Comparison of ENCODE assay signal across 9 cellular contexts in genomic region chr1:200029035-200029623, GRCh38. TPM values are rescaled to one million over a fixed set of nuclear protein-coding genes. Genes with fewer than 3 reads are reported as not detected.
DNase-seq lines count a peak whose midpoint lies in the region; ATAC-seq, FAIRE-seq and TF ChIP-seq lines count a peak whose summit lies in the region.
"Had no signal": no experiment of that assay in that cellular context is flagged by ENCODE, and none has a peak within 500 bp of the region (broad histone marks: within the 10 kb centered on the region; RNA-seq: fewer than 3 reads in every experiment).

No MANE protein-coding gene starts in this region.

- DNase-seq in AG10803 (ENCODE audit: low read depth): no peak
- DNase-seq in H54 (ENCODE audit: insufficient read length, low spot score): peak; percentile 72
- DNase-seq in PC-3: peak; percentile 94
- DNase-seq in memory B cell (ENCODE audit: low spot score in 2 of 2): peak in 1 of 2 donors; percentile 14
- DNase-seq in aorta: peak in 1 of 2 donors; percentile 46
- DNase-seq in stimulated activated CD4-positive, alpha-beta T cell treated with anti-CD3 and anti-CD28 coated beads, Interleukin-12 subunit alpha, Interleukin-12 subunit beta, amount 100 ng/mL, for 4 hours: no peak

- no peaks in the 10 kb centered on the region for H3F3A ChIP-seq in PC-3 (ENCODE audit: low read length, unreplicated experiment)

- H3K4me3 ChIP-seq in AG10803 (ENCODE audit: low read length) (peak overlapping the region; percentile 62), PC-3 (ENCODE audit: low read length) (peak overlapping the region; percentile 65), aorta (ENCODE audit: low read length in 2 of 2) (peak overlapping the region in 1 of 2 donors; percentile 40)

- WGBS in aorta, 2 donors: 1% methylated on average over 55 of the region's 55 CpGs

- no peaks in the 10 kb centered on the region for H4K20me1 ChIP-seq in PC-3 (ENCODE audit: low read length)

- peaks cover 12% of the 10 kb centered on the region for H3K4me1 ChIP-seq in PC-3 (ENCODE audit: insufficient read depth, low read length)
- no peaks in the 10 kb centered on the region for H3K4me1 ChIP-seq in aorta (ENCODE audit: control insufficient read depth in 1 of 2, insufficient read depth in 2 of 2, low read length in 2 of 2)

- no TSS peak for BruUV-seq in PC-3 (replicated peaks; lab: Mats Ljungman, UMichigan)

- H3K4me2 ChIP-seq in PC-3 (ENCODE audit: low read length): peak overlapping the region; percentile 82

- peak overlapping the region; percentile 89 for H2AFZ ChIP-seq in PC-3 (ENCODE audit: low read length)

- H3K27ac ChIP-seq in PC-3 (ENCODE audit: low read length): no peak overlapping the region
- H3K27ac ChIP-seq in aorta (ENCODE audit: low read depth in 1 of 2, low read length in 2 of 2): no peak overlapping the region

- CTCF ChIA-PET in PC-3 (lab: Charles Lee): interaction anchor here (0.6 to 0.9 kb wide), 4 partner anchors 35 to 274 kb away, joined by 3 to 4 read pairs (median 4); no protein-coding TSS in a partner anchor

- no peaks in the 10 kb centered on the region for H3K36me3 Mint-ChIP-seq in dendritic cell treated with granulocyte-macrophage colony-stimulating factor and Interleukin-4, amounts not matched to agents 40 ng/mL and 50 ng/mL, for 4 days (ENCODE audit: low read depth)
- no peaks in the 10 kb centered on the region for H3K36me3 Mint-ChIP-seq in memory B cell

- no peak overlapping the region for H3K27ac Mint-ChIP-seq in dendritic cell treated with granulocyte-macrophage colony-stimulating factor and Interleukin-4, amounts not matched to agents 40 ng/mL and 50 ng/mL, for 4 days
- no peak overlapping the region for H3K27ac Mint-ChIP-seq in memory B cell

- no peaks in the 10 kb centered on the region for H3K36me3 ChIP-seq in PC-3 (ENCODE audit: low read depth, low read length)
- H3K36me3 ChIP-seq in aorta (ENCODE audit: control insufficient read depth in 1 of 2, insufficient read depth in 2 of 2, low read length in 1 of 2): no peaks in the 10 kb centered on the region

- H3K79me2 ChIP-seq in PC-3 (ENCODE audit: low read length): no peaks in the 10 kb centered on the region

- H3K27me3 ChIP-seq in PC-3 (ENCODE audit: low read length) (peaks cover 50% of the 10 kb centered on the region), aorta (ENCODE audit: control insufficient read depth in 1 of 2, insufficient read depth in 2 of 2, low read length in 1 of 2) (peaks cover 0 to 3% of the 10 kb centered on the region in 2 donors)

- POLR2A ChIA-PET in PC-3 (lab: Charles Lee; ENCODE audit: unreplicated experiment): interaction anchor here (0.7 kb wide), 2 partner anchors 10 to 46 kb away, joined by 3 to 5 read pairs; no protein-coding TSS in a partner anchor

- ATAC-seq in PC-3: peak; percentile 90
- peak; percentile 69 for ATAC-seq in memory B cell (ENCODE audit: low read depth)
- peak; percentile 41 for ATAC-seq in aorta (ENCODE audit: low FRiP score)
- ATAC-seq in HG02642 (IDR thresholded peaks at IDR 0.05; ENCODE audit: poor library complexity, unreplicated experiment): no peak

- FAIRE-seq in H54 (lab: Jason Lieb, UNC): no peak

- TF ChIP-seq CTCF in AG10803 (conservative IDR thresholded peaks at IDR 0.05; ENCODE audit: low read length) (no peak), PC-3 (conservative IDR thresholded peaks at IDR 0.05; ENCODE audit: low read depth, low read length) (no peak)

- no peaks in the 10 kb centered on the region for H3K4me1 Mint-ChIP-seq in dendritic cell treated with granulocyte-macrophage colony-stimulating factor and Interleukin-4, amounts not matched to agents 40 ng/mL and 50 ng/mL, for 4 days (ENCODE audit: low read depth)
- peaks cover 5% of the 10 kb centered on the region for H3K4me1 Mint-ChIP-seq in memory B cell

- TF ChIP-seq POLR2A in H54 (IDR thresholded peaks at IDR 0.05; ENCODE audit: low read depth, low read length): no peak

- peaks cover 67% of the 10 kb centered on the region for H3K27me3 Mint-ChIP-seq in dendritic cell treated with granulocyte-macrophage colony-stimulating factor and Interleukin-4, amounts not matched to agents 40 ng/mL and 50 ng/mL, for 4 days
- H3K27me3 Mint-ChIP-seq in memory B cell: peaks cover 16% of the 10 kb centered on the region

- H3K9me2 ChIP-seq in PC-3 (replicated peaks; ENCODE audit: low read length): no peaks in the 10 kb centered on the region

- intact Hi-C loops in PC-3 (cut with micrococcal nuclease) (loop anchor here (2.0 to 10.0 kb wide), 5 partner anchors 20 to 342 kb away; no protein-coding TSS in a partner anchor), aorta (cut with DNase I) (no loop called here)
- intact Hi-C loops in dendritic cell treated with granulocyte-macrophage colony-stimulating factor and Interleukin-4, amounts not matched to agents 40 ng/mL and 50 ng/mL, for 4 days (cut with micrococcal nuclease): no loop called here

- H3K9ac ChIP-seq in PC-3 (ENCODE audit: low read length): peak overlapping the region; percentile 4

- peak overlapping the region; percentile 65 for H3K4me3 Mint-ChIP-seq in dendritic cell treated with granulocyte-macrophage colony-stimulating factor and Interleukin-4, amounts not matched to agents 40 ng/mL and 50 ng/mL, for 4 days
- peak overlapping the region; percentile 75 for H3K4me3 Mint-ChIP-seq in memory B cell

- no peaks in the 10 kb centered on the region for H3K9me3 Mint-ChIP-seq in dendritic cell treated with granulocyte-macrophage colony-stimulating factor and Interleukin-4, amounts not matched to agents 40 ng/mL and 50 ng/mL, for 4 days
- H3K9me3 Mint-ChIP-seq in memory B cell: no peaks in the 10 kb centered on the region

- H3K9me3 ChIP-seq in PC-3 (ENCODE audit: low read length) (no peaks in the 10 kb centered on the region), aorta (ENCODE audit: control insufficient read depth, low read length) (peaks cover 2% of the 10 kb centered on the region)

RNA-seq across cellular contexts. Expression of gene NR5A2, which starts 1.6 kb away (rescaled TPM):
- total RNA-seq in PC-3 (2014; rRNA removed) (0.36 and 0.40 TPM in 2 replicates), aorta (10 to 100 TPM in 1 of 2 donors, 1 to 10 TPM in 1; 2.0 to 10.3 TPM)
- polyA plus RNA-seq in aorta: 1 to 10 TPM in 1 of 2 donors, not detected in 1; 4.1 TPM
- total RNA-seq: myocyte had no signal

Comparison
In these comparisons a context has a peak if more than half of its experiments do, and no peak if none do; other contexts are left out.
1. DNase-seq: peak in H54 (single experiment) and PC-3 (single experiment); none in AG10803 (single experiment) and stimulated activated CD4-positive, alpha-beta T cell treated with anti-CD3 and anti-CD28 coated beads, Interleukin-12 subunit alpha, Interleukin-12 subunit beta, amount 100 ng/mL, for 4 hours (single experiment).